ENCODE assay signal across 11 cellular contexts in the genomic region with DNA sequence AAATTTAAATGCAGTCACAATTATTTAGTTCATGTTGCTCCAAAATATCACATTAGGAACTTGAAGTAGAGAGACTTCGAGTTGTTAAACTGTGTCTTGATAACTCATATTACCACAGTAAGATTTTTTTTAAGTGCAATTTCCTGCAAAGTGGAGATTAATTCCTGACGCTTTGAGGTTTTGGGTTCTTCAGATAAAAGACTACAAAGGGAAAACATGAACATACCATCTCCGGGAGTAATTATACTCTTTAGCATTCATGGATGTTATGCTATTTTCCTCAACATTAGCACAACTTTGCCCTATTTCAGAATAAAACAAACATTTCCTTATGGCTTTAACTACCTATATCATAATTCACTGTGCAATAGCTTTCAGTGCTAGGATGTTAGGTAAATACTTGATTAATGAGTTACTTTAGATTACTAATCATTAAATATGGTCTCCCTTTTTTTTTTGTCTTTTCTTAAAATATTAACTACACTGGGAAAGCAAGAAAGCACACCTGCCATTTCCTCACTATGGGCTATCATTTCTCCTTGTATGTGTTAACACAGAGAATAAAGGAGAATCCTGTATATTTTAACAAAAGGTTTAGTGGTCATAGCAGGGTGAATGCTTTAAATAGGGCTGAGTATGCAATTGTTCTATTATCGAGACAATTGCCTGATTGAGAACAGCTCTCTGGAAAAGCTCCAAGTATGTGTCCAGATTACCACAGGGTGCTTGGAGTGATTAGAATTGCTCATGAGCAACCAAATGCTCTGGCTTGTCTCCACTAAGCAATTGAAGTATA.
DNase-seq lines count a peak whose midpoint lies in the region; ATAC-seq, FAIRE-seq and TF ChIP-seq lines count a peak whose summit lies in the region.
"Had no signal": no experiment of that assay in that cellular context is flagged by ENCODE, and none has a peak within 500 bp of the region (broad histone marks: within the 10 kb centered on the region; RNA-seq: fewer than 3 reads in every experiment).

No MANE protein-coding gene starts in this region.

- CTCF ChIA-PET in MCF 10A (lab: Yijun Ruan, JAX), result interaction anchor here (0.5 to 1.0 kb wide), 4 partner anchors 19 to 252 kb away, joined by 3 read pairs; no protein-coding TSS in a partner anchor

- H3K4me1 ChIP-seq in breast epithelium, result no peaks in the 10 kb centered on the region
- H3K4me1 ChIP-seq in adipocyte (ENCODE audit: control insufficient read depth, insufficient read depth, low read length), result peaks cover 14% of the 10 kb centered on the region
- peaks cover 35% of the 10 kb centered on the region for H3K4me1 ChIP-seq in left ventricle myocardium inferior
- H3K4me1 ChIP-seq: BLaER1 had no signal

- POLR2A ChIA-PET in MCF 10A (lab: Yijun Ruan, JAX), result interaction anchor here (0.7 to 2.2 kb wide), 2 partner anchors 14 to 102 kb away, joined by 3 to 7 read pairs; no protein-coding TSS in a partner anchor

- no TSS peak for BruUV-seq in MCF 10A (replicated peaks; lab: Mats Ljungman, UMichigan)

- H3K27me3 Mint-ChIP-seq in MCF 10A (ENCODE audit: insufficient read depth, unreplicated experiment), result no peaks in the 10 kb centered on the region

- ATAC-seq in HG02970 (IDR thresholded peaks at IDR 0.05; ENCODE audit: low FRiP score, unreplicated experiment), result no peak
- ATAC-seq: stimulated activated effector memory CD8-positive, alpha-beta T cell treated with anti-CD3 and anti-CD28 coated beads, Interleukin-12 subunit alpha, Interleukin-12 subunit beta, amount 100 ng/mL, for 72 hours had no signal

- TF ChIP-seq POLR2A in breast epithelium (IDR thresholded peaks at IDR 0.05), result no peak

- no peaks in the 10 kb centered on the region for H3K9me3 Mint-ChIP-seq in MCF 10A (ENCODE audit: unreplicated experiment)
- H3K9me3 Mint-ChIP-seq: stimulated activated effector memory CD8-positive, alpha-beta T cell treated with anti-CD3 and anti-CD28 coated beads, Interleukin-12 subunit alpha, Interleukin-12 subunit beta, amount 100 ng/mL, for 72 hours had no signal

- H3K9ac ChIP-seq in adipocyte (ENCODE audit: low read length), result no peak overlapping the region
- H3K9ac ChIP-seq: BLaER1 had no signal

- H3K9me3 ChIP-seq in breast epithelium, result no peaks in the 10 kb centered on the region
- H3K9me3 ChIP-seq in adipocyte (ENCODE audit: control insufficient read depth, low read length), result no peaks in the 10 kb centered on the region
- no peaks in the 10 kb centered on the region for H3K9me3 ChIP-seq in left ventricle myocardium inferior (replicated peaks)
- H3K9me3 ChIP-seq: BLaER1 had no signal

- no peak overlapping the region for H3K27ac Mint-ChIP-seq in MCF 10A (ENCODE audit: low read depth, unreplicated experiment)
- H3K27ac Mint-ChIP-seq: stimulated activated effector memory CD8-positive, alpha-beta T cell treated with anti-CD3 and anti-CD28 coated beads, Interleukin-12 subunit alpha, Interleukin-12 subunit beta, amount 100 ng/mL, for 72 hours had no signal

- FAIRE-seq in urothelium cell line (lab: Jason Lieb, UNC), result no peak

- peaks cover 6% of the 10 kb centered on the region for H3K36me3 Mint-ChIP-seq in MCF 10A (ENCODE audit: insufficient read depth, unreplicated experiment)
- H3K36me3 Mint-ChIP-seq: stimulated activated effector memory CD8-positive, alpha-beta T cell treated with anti-CD3 and anti-CD28 coated beads, Interleukin-12 subunit alpha, Interleukin-12 subunit beta, amount 100 ng/mL, for 72 hours had no signal

- H3K27me3 ChIP-seq in breast epithelium, result no peaks in the 10 kb centered on the region
- H3K27me3 ChIP-seq in adipocyte (replicated peaks; ENCODE audit: control insufficient read depth, insufficient read depth, low read length), result no peaks in the 10 kb centered on the region
- no peaks in the 10 kb centered on the region for H3K27me3 ChIP-seq in left ventricle myocardium inferior (ENCODE audit: low read depth)
- H3K27me3 ChIP-seq: BLaER1 had no signal

- H3K27ac ChIP-seq in breast epithelium (no peak overlapping the region), left ventricle myocardium inferior (replicated peaks) (peak overlapping the region; percentile 74)
- H3K27ac ChIP-seq: BLaER1 had no signal

- TF ChIP-seq CTCF in MCF 10A (IDR thresholded peaks at IDR 0.05; ENCODE audit: unreplicated experiment) (no peak), breast epithelium (IDR thresholded peaks at IDR 0.05) (no peak), left ventricle myocardium inferior (IDR thresholded peaks at IDR 0.05; ENCODE audit: borderline replicate concordance) (no peak)

- intact Hi-C loops in MCF 10A (cut with micrococcal nuclease), result no loop called here
- intact Hi-C loops in breast epithelium (cut with DNase I; ENCODE audit: low total_unique reads), result no loop called here
- intact Hi-C loops in left ventricle myocardium inferior (cut with micrococcal nuclease), result no loop called here

- no peak overlapping the region for H3K4me3 ChIP-seq in breast epithelium
- peak overlapping the region; percentile 40 for H3K4me3 ChIP-seq in adipocyte (ENCODE audit: low read length)
- H3K4me3 ChIP-seq in left ventricle myocardium inferior, result no peak overlapping the region
- H3K4me3 ChIP-seq: BLaER1 had no signal

- no peak overlapping the region for H3K4me3 Mint-ChIP-seq in MCF 10A (ENCODE audit: unreplicated experiment)
- H3K4me3 Mint-ChIP-seq: stimulated activated effector memory CD8-positive, alpha-beta T cell treated with anti-CD3 and anti-CD28 coated beads, Interleukin-12 subunit alpha, Interleukin-12 subunit beta, amount 100 ng/mL, for 72 hours had no signal

- H3K4me1 Mint-ChIP-seq in MCF 10A (ENCODE audit: insufficient read depth, unreplicated experiment), result peaks cover 6% of the 10 kb centered on the region
- H3K4me1 Mint-ChIP-seq: stimulated activated effector memory CD8-positive, alpha-beta T cell treated with anti-CD3 and anti-CD28 coated beads, Interleukin-12 subunit alpha, Interleukin-12 subunit beta, amount 100 ng/mL, for 72 hours had no signal

- H3K36me3 ChIP-seq in breast epithelium, result no peaks in the 10 kb centered on the region
- no peaks in the 10 kb centered on the region for H3K36me3 ChIP-seq in adipocyte (ENCODE audit: control insufficient read depth, insufficient read depth, low read length, severe bottlenecking)
- no peaks in the 10 kb centered on the region for H3K36me3 ChIP-seq in left ventricle myocardium inferior
- H3K36me3 ChIP-seq: BLaER1 had no signal

- DNase-seq in MCF 10A (ENCODE audit: unreplicated experiment) (peak; percentile 37), breast epithelium (ENCODE audit: low spot score in 2 of 2) (no peak), adipocyte (ENCODE audit: low read depth) (peak; percentile 89), left ventricle myocardium inferior (no peak), urothelium cell line (ENCODE audit: low spot score) (peak; percentile 33), middle frontal gyrus (ENCODE audit: extremely low spot score, low spot score) (no peak), NCI-H1105 (lab: John Stamatoyannopoulos, UW) (no peak)
- DNase-seq: activated naive CD4-positive, alpha-beta T cell treated with Interleukin-2 at 50 U/mL for 16 hours had no signal

Comparison
In these comparisons a context has a peak if more than half of its experiments do, and no peak if none do; other contexts are left out.
1. DNase-seq: peak in MCF 10A (single experiment), adipocyte (single experiment) and urothelium cell line (single experiment); none in breast epithelium (0 of 2), left ventricle myocardium inferior (single experiment), middle frontal gyrus (single experiment) and NCI-H1105 (single experiment).